8 cellular contexts compared by ENCODE assay signal in the genomic region with DNA sequence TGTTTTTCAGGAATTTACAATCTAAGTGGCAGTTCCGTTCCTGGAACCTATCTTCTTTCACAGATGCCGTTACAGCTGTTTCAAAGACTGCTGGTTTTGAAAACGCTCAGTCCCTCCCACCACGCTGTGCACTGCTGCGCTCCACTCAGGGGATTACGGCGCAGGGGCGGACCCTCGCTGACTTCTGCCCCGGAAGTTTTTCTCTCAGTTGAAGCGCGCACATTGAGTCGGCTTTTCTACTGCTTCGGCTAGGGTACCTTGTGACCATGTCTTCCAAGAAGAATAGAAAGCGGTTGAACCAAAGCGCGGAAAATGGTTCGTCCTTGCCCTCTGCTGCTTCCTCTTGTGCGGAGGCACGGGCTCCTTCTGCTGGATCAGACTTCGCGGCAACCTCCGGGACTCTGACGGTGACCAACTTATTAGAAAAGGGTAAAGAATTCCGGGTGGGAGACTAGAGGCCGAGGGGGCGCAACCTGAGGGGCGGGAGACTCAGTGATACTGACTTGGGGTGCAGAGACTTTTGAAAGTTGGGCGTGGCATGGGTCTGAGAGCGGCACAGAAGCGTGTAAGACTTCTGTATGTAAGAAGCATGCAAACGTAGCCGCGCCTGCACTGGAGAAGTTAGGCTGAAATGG. TPM values are rescaled to one million over a fixed set of nuclear protein-coding genes. Genes with fewer than 3 reads are reported as not detected.
A peak's percentile ranks its signal among the peaks of the same experiment; 100 is the strongest.
DNase-seq lines count a peak whose midpoint lies in the region; ATAC-seq and TF ChIP-seq lines count a peak whose summit lies in the region.

No MANE protein-coding gene starts in this region.

- ATAC-seq in HG03432 (IDR thresholded peaks at IDR 0.05; ENCODE audit: unreplicated experiment) (peak; percentile 96), left colon (peak; percentile 98)

- no peaks in the 10 kb centered on the region for H3K9me3 ChIP-seq in colonic mucosa

- no peaks in the 10 kb centered on the region for H3K27me3 ChIP-seq in colonic mucosa

- peak; percentile 56 for TF ChIP-seq POLR2A in GM19193 (IDR thresholded peaks at IDR 0.05; ENCODE audit: extremely low read depth, insufficient read depth, insufficient read length)

- H3K27ac ChIP-seq in colonic mucosa = peak overlapping the region; percentile 74

- DNase-seq in AML-193 (lab: John Stamatoyannopoulos, UW) (peak; percentile 93 to 94), NCI-H524 (lab: John Stamatoyannopoulos, UW) (peak; percentile 63 to 72), colonic mucosa (peak; percentile 92), left colon (peak; percentile 88)
- DNase-seq in activated CD4-positive, alpha-beta T cell treated with anti-CD3 and anti-CD28 coated beads for 4 hours = peak; percentile 79 to 86
- DNase-seq in stimulated activated CD4-positive, alpha-beta T cell treated with anti-CD3 and anti-CD28 coated beads, Interleukin-2, amount 100 ng/mL, for 4 hours (ENCODE audit: low read depth) = peak; percentile 81

- no peaks in the 10 kb centered on the region for H3K4me1 ChIP-seq in colonic mucosa

- TF ChIP-seq CTCF in colonic mucosa (IDR thresholded peaks at IDR 0.05) = no peak

- intact Hi-C loops in colonic mucosa (cut with DNase I) (loop anchor here (5.0 kb wide), 1 partner anchor 166 kb away; no protein-coding TSS in a partner anchor), left colon (cut with DNase I, micrococcal nuclease) (loop anchor here in 1 of 2 donors (10.0 kb wide), 1 partner anchor 168 kb away; no protein-coding TSS in a partner anchor)

- H3K9ac ChIP-seq in colonic mucosa (ENCODE audit: low read depth in 2 of 2, low read length in 2 of 2) = peak overlapping the region; percentile 75 to 76

- H3K36me3 ChIP-seq in colonic mucosa = no peaks in the 10 kb centered on the region

- H3K4me3 ChIP-seq in colonic mucosa = peak overlapping the region; percentile 87

RNA-seq across cellular contexts. Expression of a gene that starts 0.6 kb away (rescaled TPM):
- total RNA-seq in colonic mucosa = 1 to 10 TPM; 7.9 to 8.3 TPM
- total RNA-seq in left colon = 1 to 10 TPM; 7.7 to 8.6 TPM

Comparison
In these comparisons a context has a peak if more than half of its experiments do, and no peak if none do; other contexts are left out.
1. Peak in every context shown above with its lines: DNase-seq, ATAC-seq, H3K4me3 ChIP-seq and H3K27ac ChIP-seq.